ENCODE assay signal across 27 cellular contexts in genomic region chr4:133812236-133812635, GRCh38.
"Had no signal": no experiment of that assay in that cellular context is flagged by ENCODE, and none has a peak within 500 bp of the region (broad histone marks: within the 10 kb centered on the region; RNA-seq: fewer than 3 reads in every experiment).

No MANE protein-coding gene starts in this region.

- H3K9me3 ChIP-seq: mucosa of descending colon, neutrophil, pancreas, right lobe of liver, testis had no signal

- H3K27ac Mint-ChIP-seq: effector memory CD8-positive, alpha-beta T cell; mesothelial cell of epicardium; naive thymus-derived CD4-positive, alpha-beta T cell; nephron; progenitor cell of endocrine pancreas; stimulated activated effector memory CD8-positive, alpha-beta T cell treated with anti-CD3 and anti-CD28 coated beads, Interleukin-12 subunit alpha, Interleukin-12 subunit beta, amount 100 ng/mL, for 72 hours; type B pancreatic cell had no signal

- H3K4me3 ChIP-seq: heart left ventricle, hepatocyte, left lung, mucosa of descending colon, pancreas, right lobe of liver, smooth muscle cell, stomach, testis, tibial artery had no signal

- FAIRE-seq: endometrium, frontal cortex, kidney, pancreas had no signal

- H3K36me3 ChIP-seq: heart left ventricle, left lung, neutrophil, pancreas, right lobe of liver, stomach, tibial artery had no signal

- H3K36me3 Mint-ChIP-seq: naive thymus-derived CD4-positive, alpha-beta T cell; stimulated activated effector memory CD8-positive, alpha-beta T cell treated with anti-CD3 and anti-CD28 coated beads, Interleukin-12 subunit alpha, Interleukin-12 subunit beta, amount 100 ng/mL, for 72 hours; type B pancreatic cell had no signal

- H2AFZ ChIP-seq: hepatocyte had no signal

- H3K4me3 Mint-ChIP-seq: effector memory CD8-positive, alpha-beta T cell; mesothelial cell of epicardium; naive thymus-derived CD4-positive, alpha-beta T cell; nephron; stimulated activated effector memory CD8-positive, alpha-beta T cell treated with anti-CD3 and anti-CD28 coated beads, Interleukin-12 subunit alpha, Interleukin-12 subunit beta, amount 100 ng/mL, for 72 hours; type B pancreatic cell had no signal

- DNase-seq: cortex of kidney; effector memory CD8-positive, alpha-beta T cell; heart left ventricle; kidney; left cardiac atrium; left lung; mesenchymal stem cell; mucosa of descending colon; naive thymus-derived CD4-positive, alpha-beta T cell; right lobe of liver; stimulated activated CD4-positive, alpha-beta T cell treated with anti-CD3 and anti-CD28 coated beads, Interleukin-2, amount 100 ng/mL, for 24 hours; stimulated activated CD4-positive, alpha-beta T cell treated with anti-CD3 and anti-CD28 coated beads, Interleukin-4, amount 100 ng/mL, for 24 hours; stimulated activated naive CD4-positive, alpha-beta T cell treated with Interleukin-2 at 50 U/mL for 16 hours; stomach; testis had no signal

- H3K4me1 ChIP-seq: heart left ventricle, left lung, pancreas, right lobe of liver, stomach, testis, tibial artery had no signal

- H3K4me1 Mint-ChIP-seq: mesothelial cell of epicardium; naive thymus-derived CD4-positive, alpha-beta T cell; nephron; stimulated activated effector memory CD8-positive, alpha-beta T cell treated with anti-CD3 and anti-CD28 coated beads, Interleukin-12 subunit alpha, Interleukin-12 subunit beta, amount 100 ng/mL, for 72 hours had no signal

- H3K27ac ChIP-seq: heart left ventricle, hepatocyte, left lung, neutrophil, pancreas, right lobe of liver, stomach, testis, tibial artery had no signal

- H3K27me3 ChIP-seq: heart left ventricle, hepatocyte, left lung, neutrophil, pancreas, right lobe of liver, stomach, testis, tibial artery had no signal

- H3K79me2 ChIP-seq: hepatocyte had no signal

- H3K4me2 ChIP-seq: hepatocyte, smooth muscle cell had no signal

- H3K9me3 Mint-ChIP-seq: mesothelial cell of epicardium, type B pancreatic cell had no signal

- ATAC-seq: effector memory CD8-positive, alpha-beta T cell; left cardiac atrium; left lung; mucosa of descending colon; naive thymus-derived CD4-positive, alpha-beta T cell; pancreas; stimulated activated effector memory CD8-positive, alpha-beta T cell treated with anti-CD3 and anti-CD28 coated beads, Interleukin-12 subunit alpha, Interleukin-12 subunit beta, amount 100 ng/mL, for 72 hours had no signal

- H3K27me3 Mint-ChIP-seq: effector memory CD8-positive, alpha-beta T cell; naive thymus-derived CD4-positive, alpha-beta T cell; progenitor cell of endocrine pancreas; type B pancreatic cell had no signal
